In genomic region chr1:71081697-71082080, GRCh38 we compare ENCODE assay signal across 1 cellular context.
TF ChIP-seq lines count a peak whose summit lies in the region.

No MANE protein-coding gene starts in this region.

TF ChIP-seq in SK-N-SH, 30 proteins besides CTCF, POLR2A, EP300 and RAD21 (continued from another document):
- no peak for TF ChIP-seq PBX3 (IDR thresholded peaks at IDR 0.05)
- TF ChIP-seq FOXM1 (IDR thresholded peaks at IDR 0.05; ENCODE audit: low read depth), result no peak
- no peak for TF ChIP-seq FOXJ3 (CRISPR knock-in tag; IDR thresholded peaks at IDR 0.05)
- TF ChIP-seq MEF2A (IDR thresholded peaks at IDR 0.05; ENCODE audit: borderline replicate concordance, low read depth), result no peak
